26 cellular contexts compared by ENCODE assay signal in genomic region chrX:108704839-108705238, GRCh38. TPM values are rescaled to one million over a fixed set of nuclear protein-coding genes. Genes with fewer than 3 reads are reported as not detected.
"Had no signal": no experiment of that assay in that cellular context is flagged by ENCODE, and none has a peak within 500 bp of the region (broad histone marks: within the 10 kb centered on the region; RNA-seq: fewer than 3 reads in every experiment).

No MANE protein-coding gene starts in this region.

- H3K36me3 ChIP-seq: esophagus muscularis mucosa, gastrocnemius medialis, heart right ventricle, pancreas, prostate gland, spleen, tibial artery had no signal

- H3K27me3 ChIP-seq: esophagus muscularis mucosa, gastrocnemius medialis, pancreas, spleen, tibial artery had no signal

- H3K4me1 ChIP-seq: gastrocnemius medialis, heart right ventricle, pancreas, prostate gland, spleen, tibial artery had no signal

- H3K27ac ChIP-seq: dorsolateral prefrontal cortex, esophagus muscularis mucosa, gastrocnemius medialis, heart right ventricle, pancreas, prostate gland, spleen, tibial artery had no signal

- H3K4me3 ChIP-seq: dorsolateral prefrontal cortex, esophagus muscularis mucosa, gastrocnemius medialis, heart right ventricle, lung, pancreas, prostate gland, spleen, tibial artery had no signal

- DNase-seq: cortex of kidney; dorsolateral prefrontal cortex; effector CD8-positive, alpha-beta T cell; gastrocnemius medialis; heart right ventricle; hypothalamus; islet precursor cell; left ventricle myocardium superior; mesenchymal stem cell; midbrain; occipital lobe; pancreas; retina; spleen; stimulated activated CD4-positive, alpha-beta T cell treated with anti-CD3 and anti-CD28 coated beads, Interleukin-15, amount 100 ng/mL, for 24 hours; stimulated activated CD4-positive, alpha-beta T cell treated with anti-CD3 and anti-CD28 coated beads, Interleukin-1b, Interleukin-23, amount 100 ng/mL, for 48 hours; stimulated activated CD4-positive, alpha-beta T cell treated with anti-CD3 and anti-CD28 coated beads, Interleukin-4, amount 100 ng/mL, for 24 hours; tibial artery had no signal

- ATAC-seq: gastrocnemius medialis; heart right ventricle; left ventricle myocardium superior; natural killer cell treated with Interleukin-12 subunit alpha and Interleukin-12 subunit beta and Interleukin-15 and Interleukin-18, amount 100 ng/mL, for 72 hours; pancreas; sciatic nerve; stimulated activated memory B cell treated with anti-CD40 and anti-IgM and Interleukin-4, amounts not matched to agents 10 μg/mL and 1 μg/mL and 100 μg/mL, for 72 hours had no signal

- H3K9me3 ChIP-seq: esophagus muscularis mucosa, gastrocnemius medialis, heart right ventricle, pancreas, prostate gland, spleen, tibial artery had no signal

RNA-seq across cellular contexts. Expression of gene IRS4, which starts 31.5 kb away (rescaled TPM):
- total RNA-seq: fibroblast of villous mesenchyme; gastrocnemius medialis; heart right ventricle; left ventricle myocardium superior; natural killer cell treated with Interleukin-12 subunit alpha and Interleukin-12 subunit beta and Interleukin-15 and Interleukin-18, amount 100 ng/mL, for 72 hours; skeletal muscle tissue had no signal
